37 cellular contexts compared by ENCODE assay signal in genomic region chr16:48105976-48106375, GRCh38. TPM values are rescaled to one million over a fixed set of nuclear protein-coding genes. Genes with fewer than 3 reads are reported as not detected.
"Had no signal": no experiment of that assay in that cellular context is flagged by ENCODE, and none has a peak within 500 bp of the region (broad histone marks: within the 10 kb centered on the region; RNA-seq: fewer than 3 reads in every experiment).

No MANE protein-coding gene starts in this region.

- H3K4me3 Mint-ChIP-seq: activated B cell treated with CpG ODN at 0.5 μM for 24 hours; activated CD4-positive, alpha-beta memory T cell treated with anti-CD3 and anti-CD28 coated beads for 36 hours; activated CD4-positive, alpha-beta T cell treated with anti-CD3 and anti-CD28 coated beads, Interleukin-2, amount 10 ng/mL, durations not matched to agents 24 days and 14 days; activated CD8-positive, alpha-beta memory T cell treated with anti-CD3 and anti-CD28 coated beads, Interleukin-2, amount 10 ng/mL, durations not matched to agents 7 days and 5 days; activated CD8-positive, alpha-beta T cell treated with anti-CD3 and anti-CD28 coated beads, Interleukin-2, amount 10 ng/mL, durations not matched to agents 7 days and 5 days; activated naive CD4-positive, alpha-beta T cell treated with anti-CD3 and anti-CD28 coated beads, Interleukin-2, amount 10 ng/mL, durations not matched to agents 7 days and 5 days; activated naive CD8-positive, alpha-beta T cell treated with anti-CD3 and anti-CD28 coated beads, Interleukin-2, amount 10 ng/mL, durations not matched to agents 7 days and 5 days; brain; T-cell; T-helper 1 cell treated with Interleukin-12 subunit alpha and Interleukin-12 subunit beta and Interleukin-4 antibody, amounts not matched to agents 30 μg/mL and 1 μg/mL, for 36 hours; T-helper 2 cell treated with Interferon-gamma antibody and Interleukin-4, amounts not matched to agents 5 μg/mL and 100 μg/mL, for 36 hours had no signal

- H3K9me3 Mint-ChIP-seq: activated B cell treated with CpG ODN at 0.5 μM for 24 hours; activated CD4-positive, alpha-beta memory T cell treated with anti-CD3 and anti-CD28 coated beads for 36 hours; activated CD4-positive, alpha-beta T cell treated with anti-CD3 and anti-CD28 coated beads, Interleukin-2, amount 10 ng/mL, durations not matched to agents 24 days and 14 days; activated naive CD4-positive, alpha-beta T cell treated with anti-CD3 and anti-CD28 coated beads, Interleukin-2, amount 10 ng/mL, durations not matched to agents 7 days and 5 days; activated naive CD4-positive, alpha-beta T cell treated with anti-CD3 and anti-CD28 coated beads, Interleukin-2, amount 50 U/mL, for 72 hours; activated naive CD8-positive, alpha-beta T cell treated with anti-CD3 and anti-CD28 coated beads, Interleukin-2, amount 10 ng/mL, durations not matched to agents 7 days and 5 days; brain; T-cell; T-helper 1 cell treated with Interleukin-12 subunit alpha and Interleukin-12 subunit beta and Interleukin-4 antibody, amounts not matched to agents 30 μg/mL and 1 μg/mL, for 36 hours; T-helper 2 cell treated with Interferon-gamma antibody and Interleukin-4, amounts not matched to agents 5 μg/mL and 100 μg/mL, for 36 hours had no signal

- H3K9me3 ChIP-seq: ascending aorta, breast epithelium, colonic mucosa, esophagus squamous epithelium, gastroesophageal sphincter had no signal

- DNase-seq: activated B cell treated with CpG ODN at 0.5 μM for 24 hours; activated CD4-positive, alpha-beta memory T cell treated with anti-CD3 and anti-CD28 coated beads for 36 hours; activated CD4-positive, alpha-beta T cell treated with anti-CD3 and anti-CD28 coated beads, Interleukin-2, amount 10 ng/mL, durations not matched to agents 24 days and 14 days; activated CD8-positive, alpha-beta memory T cell treated with anti-CD3 and anti-CD28 coated beads, Interleukin-2, amount 10 ng/mL, durations not matched to agents 7 days and 5 days; activated CD8-positive, alpha-beta memory T cell treated with anti-CD3 and anti-CD28 coated beads, Interleukin-2, amount 50 U/mL, for 4 hours; activated CD8-positive, alpha-beta T cell treated with anti-CD3 and anti-CD28 coated beads, Interleukin-2, amount 10 ng/mL, durations not matched to agents 7 days and 5 days; activated gamma-delta T cell; activated naive CD4-positive, alpha-beta T cell; activated naive CD4-positive, alpha-beta T cell treated with anti-CD3 and anti-CD28 coated beads, Interleukin-2, amount 10 ng/mL, durations not matched to agents 7 days and 5 days; activated naive CD8-positive, alpha-beta T cell treated with anti-CD3 and anti-CD28 coated beads, Interleukin-2, amount 10 ng/mL, durations not matched to agents 7 days and 5 days; activated T-cell treated with anti-CD3 and anti-CD28 coated beads, Interleukin-2, amount 50 U/mL, for 1 hour; activated T-cell treated with anti-CD3 and anti-CD28 coated beads, Interleukin-2, amount 50 U/mL, for 48 hours; central memory CD4-positive, alpha-beta T cell; cerebellar nuclear complex; colonic mucosa; effector CD8-positive, alpha-beta T cell; esophagus squamous epithelium; foreskin melanocyte; T-cell; T1000; WERI-Rb-1 had no signal

- ATAC-seq: activated CD4-positive, CD25-positive, alpha-beta regulatory T cell treated with anti-CD3 and anti-CD28 coated beads, Interleukin-2, amount 50 U/mL, for 24 hours; activated CD8-positive, alpha-beta memory T cell treated with anti-CD3 and anti-CD28 coated beads, Interleukin-2, amount 10 ng/mL, durations not matched to agents 7 days and 5 days; activated CD8-positive, alpha-beta T cell treated with anti-CD3 and anti-CD28 coated beads, Interleukin-2, amount 10 ng/mL, durations not matched to agents 7 days and 5 days; activated naive CD4-positive, alpha-beta T cell treated with anti-CD3 and anti-CD28 coated beads, Interleukin-2, amount 50 U/mL, for 72 hours; gastroesophageal sphincter; T-cell had no signal

- H3K4me1 Mint-ChIP-seq: activated B cell treated with CpG ODN at 0.5 μM for 24 hours; activated naive CD4-positive, alpha-beta T cell treated with anti-CD3 and anti-CD28 coated beads, Interleukin-2, amount 10 ng/mL, durations not matched to agents 7 days and 5 days; activated naive CD8-positive, alpha-beta T cell treated with anti-CD3 and anti-CD28 coated beads, Interleukin-2, amount 10 ng/mL, durations not matched to agents 7 days and 5 days had no signal

- H3K27me3 ChIP-seq: ascending aorta, breast epithelium, cardiac muscle cell, colonic mucosa had no signal

- H3K36me3 ChIP-seq: ascending aorta, breast epithelium, cardiac muscle cell, colonic mucosa, esophagus squamous epithelium, gastroesophageal sphincter, WERI-Rb-1 had no signal

- H3K4me3 ChIP-seq: ascending aorta, breast epithelium, cardiac muscle cell, colonic mucosa, esophagus squamous epithelium, gastroesophageal sphincter had no signal

- H3K36me3 Mint-ChIP-seq: activated CD4-positive, alpha-beta memory T cell treated with anti-CD3 and anti-CD28 coated beads for 36 hours; activated CD8-positive, alpha-beta memory T cell treated with anti-CD3 and anti-CD28 coated beads, Interleukin-2, amount 10 ng/mL, durations not matched to agents 7 days and 5 days; activated naive CD4-positive, alpha-beta T cell treated with anti-CD3 and anti-CD28 coated beads, Interleukin-2, amount 10 ng/mL, durations not matched to agents 7 days and 5 days; activated naive CD4-positive, alpha-beta T cell treated with anti-CD3 and anti-CD28 coated beads, Interleukin-2, amount 50 U/mL, for 72 hours; activated naive CD8-positive, alpha-beta T cell treated with anti-CD3 and anti-CD28 coated beads, Interleukin-2, amount 10 ng/mL, durations not matched to agents 7 days and 5 days; brain; T-cell had no signal

- H3K27ac Mint-ChIP-seq: activated B cell treated with CpG ODN at 0.5 μM for 24 hours; activated CD4-positive, alpha-beta memory T cell treated with anti-CD3 and anti-CD28 coated beads for 36 hours; activated CD4-positive, alpha-beta T cell treated with anti-CD3 and anti-CD28 coated beads, Interleukin-2, amount 10 ng/mL, durations not matched to agents 24 days and 14 days; activated CD8-positive, alpha-beta memory T cell treated with anti-CD3 and anti-CD28 coated beads, Interleukin-2, amount 10 ng/mL, durations not matched to agents 7 days and 5 days; activated CD8-positive, alpha-beta T cell treated with anti-CD3 and anti-CD28 coated beads, Interleukin-2, amount 10 ng/mL, durations not matched to agents 7 days and 5 days; activated naive CD4-positive, alpha-beta T cell treated with anti-CD3 and anti-CD28 coated beads, Interleukin-2, amount 10 ng/mL, durations not matched to agents 7 days and 5 days; activated naive CD4-positive, alpha-beta T cell treated with anti-CD3 and anti-CD28 coated beads, Interleukin-2, amount 50 U/mL, for 72 hours; activated naive CD8-positive, alpha-beta T cell treated with anti-CD3 and anti-CD28 coated beads, Interleukin-2, amount 10 ng/mL, durations not matched to agents 7 days and 5 days; T-cell; T-helper 1 cell treated with Interleukin-12 subunit alpha and Interleukin-12 subunit beta and Interleukin-4 antibody, amounts not matched to agents 30 μg/mL and 1 μg/mL, for 36 hours; T-helper 2 cell treated with Interferon-gamma antibody and Interleukin-4, amounts not matched to agents 5 μg/mL and 100 μg/mL, for 36 hours had no signal

- H3K4me1 ChIP-seq: ascending aorta, breast epithelium, colonic mucosa, esophagus squamous epithelium, gastroesophageal sphincter had no signal

- H3K27ac ChIP-seq: ascending aorta, breast epithelium, cardiac muscle cell, colonic mucosa, epithelial cell of prostate, esophagus squamous epithelium, gastroesophageal sphincter, WERI-Rb-1 had no signal

RNA-seq across cellular contexts. Expression of gene ABCC12, which starts 49.8 kb away (rescaled TPM):
- total RNA-seq: activated B cell treated with CpG ODN at 0.5 μM for 24 hours; activated CD4-positive, alpha-beta memory T cell treated with anti-CD3 and anti-CD28 coated beads for 36 hours; activated CD4-positive, alpha-beta T cell treated with anti-CD3 and anti-CD28 coated beads, Interleukin-2, amount 10 ng/mL, durations not matched to agents 24 days and 14 days; activated CD8-positive, alpha-beta memory T cell treated with anti-CD3 and anti-CD28 coated beads for 36 hours; activated CD8-positive, alpha-beta memory T cell treated with anti-CD3 and anti-CD28 coated beads, Interleukin-2, amount 10 ng/mL, durations not matched to agents 7 days and 5 days; activated CD8-positive, alpha-beta T cell treated with anti-CD3 and anti-CD28 coated beads, Interleukin-2, amount 10 ng/mL, durations not matched to agents 7 days and 5 days; activated naive CD4-positive, alpha-beta T cell treated with anti-CD3 and anti-CD28 coated beads, Interleukin-2, amount 50 U/mL, for 72 hours; activated naive CD8-positive, alpha-beta T cell treated with anti-CD3 and anti-CD28 coated beads, Interleukin-2, amount 10 ng/mL, durations not matched to agents 7 days and 5 days; ascending aorta; cardiac muscle cell; colonic mucosa; dermis microvascular lymphatic vessel endothelial cell; endothelial cell of umbilical vein; esophagus squamous epithelium; fibroblast of lung; fibroblast of villous mesenchyme; gastroesophageal sphincter; glomerular endothelial cell; T-cell had no signal
